ENCODE assay signal across 12 cellular contexts in the genomic region with DNA sequence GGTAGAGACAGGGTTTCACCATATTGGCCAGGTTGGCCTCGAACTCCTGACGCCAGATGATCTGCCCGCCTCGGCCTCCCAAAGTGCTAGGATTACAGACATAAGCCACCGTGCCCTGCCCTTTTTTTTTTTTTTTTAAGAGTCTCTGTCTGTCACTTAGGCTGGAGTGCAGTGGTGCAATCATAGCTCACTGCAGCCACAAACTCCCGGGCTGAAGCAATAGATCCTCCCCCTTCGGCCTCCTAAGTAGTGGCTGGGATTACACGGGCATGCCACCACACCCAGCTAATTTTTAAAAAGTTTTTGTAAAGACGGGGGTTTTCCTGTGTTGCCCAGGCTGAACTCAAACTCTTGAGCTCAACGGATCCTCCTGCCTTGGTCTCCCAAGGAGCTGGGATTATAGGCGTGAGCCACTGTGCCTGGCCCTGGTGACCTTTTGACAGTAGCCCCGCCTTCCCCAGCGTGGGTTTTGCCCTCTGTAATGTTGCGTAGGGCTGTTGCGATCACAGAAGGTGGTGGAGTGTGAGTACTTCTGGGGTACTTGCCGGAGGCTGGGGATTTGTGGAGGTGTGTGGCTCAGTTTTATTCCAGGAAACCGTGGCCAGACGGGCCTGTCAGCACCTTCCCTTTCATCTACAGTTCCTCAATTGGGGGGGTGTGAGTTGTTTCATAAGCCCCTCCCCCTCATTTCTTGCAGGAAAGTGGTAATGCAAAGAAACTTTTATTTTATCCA. TPM values are rescaled to one million over a fixed set of nuclear protein-coding genes. Genes with fewer than 3 reads are reported as not detected.
DNase-seq lines count a peak whose midpoint lies in the region; ATAC-seq and TF ChIP-seq lines count a peak whose summit lies in the region.
"Had no signal": no experiment of that assay in that cellular context is flagged by ENCODE, and none has a peak within 500 bp of the region (broad histone marks: within the 10 kb centered on the region; RNA-seq: fewer than 3 reads in every experiment).

No MANE protein-coding gene starts in this region.

- in situ Hi-C loops in GM13977 (cut with MboI; ENCODE audit: low pct_unique_long_range_greater_than_20kb, low sequenced_read_pairs, unreplicated experiment) = no loop called here

- no peaks in the 10 kb centered on the region for H3K36me3 Mint-ChIP-seq in IgD-negative memory B cell
- H3K36me3 Mint-ChIP-seq: activated CD8-positive, alpha-beta memory T cell treated with anti-CD3 and anti-CD28 coated beads, Interleukin-2, amount 10 ng/mL, durations not matched to agents 7 days and 5 days had no signal

- H3K27ac ChIP-seq in BLaER1 treated with 17β-estradiol and CSF1 and Interleukin-3, amounts not matched to agents 10 nM and 100 nM = peak overlapping the region; percentile 11 to 88 (median 77); a peak in 21 of 22 replicates
- peak overlapping the region in 1 of 2 donors; percentile 94 for H3K27ac ChIP-seq in lung (ENCODE audit: low read depth in 1 of 2, low read length in 1 of 2)
- H3K27ac ChIP-seq: testis had no signal

- WGBS in lung, 2 donors = 19 to 29% methylated on average over 18 of the region's 18 CpGs

- no peaks in the 10 kb centered on the region for H3K36me3 ChIP-seq in BLaER1 treated with 17β-estradiol and CSF1 and Interleukin-3, amounts not matched to agents 10 nM and 100 nM
- no peaks in the 10 kb centered on the region for H3K36me3 ChIP-seq in lung (ENCODE audit: control insufficient read depth in 2 of 2, insufficient read depth in 2 of 2, low read length in 2 of 2)
- H3K36me3 ChIP-seq: heart left ventricle had no signal

- H3K27ac Mint-ChIP-seq in IgD-negative memory B cell = peak overlapping the region in 2 of 3 donors; percentile 13 to 31

- peaks cover 6 to 13% (median 8%) of the 10 kb centered on the region in 3 donors for H3K4me1 Mint-ChIP-seq in IgD-negative memory B cell

- no peaks in the 10 kb centered on the region for H3K9me3 ChIP-seq in BLaER1 treated with 17β-estradiol and CSF1 and Interleukin-3, amounts not matched to agents 10 nM and 100 nM (replicated peaks in 1 of 11)
- H3K9me3 ChIP-seq in lung (ENCODE audit: control insufficient read depth in 2 of 2, insufficient read depth in 1 of 2, low read length in 1 of 2) = no peaks in the 10 kb centered on the region
- H3K9me3 ChIP-seq: heart left ventricle, testis had no signal

- H3K27me3 ChIP-seq in BLaER1 treated with 17β-estradiol and CSF1 and Interleukin-3, amounts not matched to agents 10 nM and 100 nM = no peaks in the 10 kb centered on the region
- no peaks in the 10 kb centered on the region for H3K27me3 ChIP-seq in lung (ENCODE audit: control insufficient read depth, insufficient read depth)
- H3K27me3 ChIP-seq: testis had no signal

- H3K4me1 ChIP-seq in BLaER1 treated with 17β-estradiol and CSF1 and Interleukin-3, amounts not matched to agents 10 nM and 100 nM = peaks cover 47 to 88% (median 75%) of the 10 kb centered on the region in 10 experiments
- peaks cover 0 to 1% of the 10 kb centered on the region in 2 donors for H3K4me1 ChIP-seq in lung (ENCODE audit: control insufficient read depth in 2 of 2, insufficient read depth in 2 of 2, low read length in 2 of 2)
- H3K4me1 ChIP-seq: testis had no signal

- ATAC-seq in lung (ENCODE audit: insufficient read depth, low FRiP score) (peak; percentile 50), HG03108 (IDR thresholded peaks at IDR 0.05; ENCODE audit: unreplicated experiment) (no peak), HG03159 (IDR thresholded peaks at IDR 0.05; ENCODE audit: unreplicated experiment) (no peak)

- H3K27me3 Mint-ChIP-seq in IgD-negative memory B cell = no peaks in the 10 kb centered on the region
- H3K27me3 Mint-ChIP-seq: activated CD8-positive, alpha-beta memory T cell treated with anti-CD3 and anti-CD28 coated beads, Interleukin-2, amount 10 ng/mL, durations not matched to agents 7 days and 5 days had no signal

- no peaks in the 10 kb centered on the region for H3K9me3 Mint-ChIP-seq in IgD-negative memory B cell

- H3K4me3 Mint-ChIP-seq in IgD-negative memory B cell = peak overlapping the region in 3 of 4 donors; percentile 25 to 64 (median 45)

- peak overlapping the region in 10 of 11 experiments; percentile 25 to 76 (median 62); a peak in 18 of 22 replicates for H3K9ac ChIP-seq in BLaER1 treated with 17β-estradiol and CSF1 and Interleukin-3, amounts not matched to agents 10 nM and 100 nM

- H3K4me3 ChIP-seq in BLaER1 treated with 17β-estradiol and CSF1 and Interleukin-3, amounts not matched to agents 10 nM and 100 nM = no peak overlapping the region; a peak in 1 of 20 replicates
- no peak overlapping the region for H3K4me3 ChIP-seq in lung
- H3K4me3 ChIP-seq: testis had no signal

- DNase-seq in activated T-cell treated with anti-CD3 and anti-CD28 coated beads, Interleukin-2, amount 50 U/mL, for 48 hours = peak; percentile 54 to 66
- DNase-seq in lung (ENCODE audit: low spot score) (peak; percentile 70), cortex of kidney (lab: John Stamatoyannopoulos, UW) (no peak), GM13977 (ENCODE audit: low spot score) (no peak)
- DNase-seq: activated CD8-positive, alpha-beta memory T cell treated with anti-CD3 and anti-CD28 coated beads, Interleukin-2, amount 10 ng/mL, durations not matched to agents 7 days and 5 days; heart left ventricle; testis had no signal

- peak overlapping the region; percentile 57 to 87 (median 78) for H3K4me2 ChIP-seq in BLaER1 treated with 17β-estradiol and CSF1 and Interleukin-3, amounts not matched to agents 10 nM and 100 nM

- H4K20me1 ChIP-seq in BLaER1 treated with 17β-estradiol and CSF1 and Interleukin-3, amounts not matched to agents 10 nM and 100 nM = no peaks in the 10 kb centered on the region

- no peak for TF ChIP-seq CTCF in lung (IDR thresholded peaks at IDR 0.05; ENCODE audit: control extremely low read depth, extremely low read depth)
- TF ChIP-seq CTCF in GM13977 (IDR thresholded peaks at IDR 0.05; ENCODE audit: extremely low read depth, insufficient read depth, missing control alignments) = no peak

RNA-seq across cellular contexts. Expression of a gene that starts 11.6 kb away (rescaled TPM):
- polyA plus RNA-seq in IgD-negative memory B cell (not detected), lung (1,000 to 10,000 TPM in 1 of 2 donors, 10 to 100 TPM in 1; 73.9 to 1,168 TPM)
- 10 to 100 TPM in 1 of 2 donors, 1 to 10 TPM in 1; 2.9 to 42.6 TPM for total RNA-seq in lung
- total RNA-seq: activated CD8-positive, alpha-beta memory T cell treated with anti-CD3 and anti-CD28 coated beads, Interleukin-2, amount 10 ng/mL, durations not matched to agents 7 days and 5 days; mucosa of gallbladder; testis had no signal

RNA-seq across cellular contexts. Expression of a gene that starts 19.7 kb away (rescaled TPM):
- polyA plus RNA-seq in IgD-negative memory B cell (0.73 TPM), lung (100 to 1,000 TPM in 1 of 2 donors, 10 to 100 TPM in 1; 31.9 to 298 TPM)
- total RNA-seq in lung = 10 to 100 TPM in 1 of 2 donors, 1 to 10 TPM in 1; 2.5 to 68.4 TPM
- total RNA-seq: activated CD8-positive, alpha-beta memory T cell treated with anti-CD3 and anti-CD28 coated beads, Interleukin-2, amount 10 ng/mL, durations not matched to agents 7 days and 5 days; testis had no signal

RNA-seq across cellular contexts. Expression of a gene that starts 20.3 kb away (rescaled TPM):
- 70.2 TPM for polyA plus RNA-seq in IgD-negative memory B cell
- 100 to 1,000 TPM in 1 of 2 donors, 10 to 100 TPM in 1; 80.3 to 248 TPM for total RNA-seq in lung
- polyA plus RNA-seq in lung = 100 to 1,000 TPM; 142 to 455 TPM

RNA-seq across cellular contexts. Expression of a gene that starts 23.4 kb away (rescaled TPM):
- polyA plus RNA-seq in IgD-negative memory B cell = 219 TPM
- total RNA-seq in lung = 100 to 1,000 TPM in 1 of 2 donors, 10 to 100 TPM in 1; 29.8 to 108 TPM
- 100 to 1,000 TPM; 142 to 224 TPM for polyA plus RNA-seq in lung

RNA-seq across cellular contexts. Expression of a gene that starts 23.7 kb away (rescaled TPM):
- not detected for polyA plus RNA-seq in IgD-negative memory B cell
- 1 to 10 TPM in 1 of 2 donors, under 1 TPM in 1; 0.60 to 2.1 TPM for total RNA-seq in lung
- polyA plus RNA-seq in lung = 1 to 10 TPM; 1.8 to 4.4 TPM

Comparison
In these comparisons a context has a peak if more than half of its experiments do, and no peak if none do; other contexts are left out.
1. DNase-seq: peak in activated T-cell treated with anti-CD3 and anti-CD28 coated beads, Interleukin-2, amount 50 U/mL, for 48 hours (2 of 2) and lung (single experiment); none in cortex of kidney (single experiment) and GM13977 (single experiment).
2. RNA of a gene that starts 11.6 kb away (polyA plus RNA-seq): 73.9 to 1,168 TPM in lung; not detected in IgD-negative memory B cell (single experiment); every median in the first group is over 10 times any median in the second.
3. RNA of a gene that starts 19.7 kb away (polyA plus RNA-seq): 31.9 to 298 TPM in lung; 0.73 TPM in IgD-negative memory B cell (single experiment); every median in the first group is over 10 times any median in the second.